ENCODE assay signal across 15 cellular contexts in genomic region chr5:41793156-41793770, GRCh38.
DNase-seq lines count a peak whose midpoint lies in the region; ATAC-seq, FAIRE-seq and TF ChIP-seq lines count a peak whose summit lies in the region.
"Had no signal": no experiment of that assay in that cellular context is flagged by ENCODE, and none has a peak within 500 bp of the region (broad histone marks: within the 10 kb centered on the region; RNA-seq: fewer than 3 reads in every experiment).

No MANE protein-coding gene starts in this region.

- no peaks in the 10 kb centered on the region for H3K36me3 ChIP-seq in thoracic aorta
- H3K36me3 ChIP-seq in naive thymus-derived CD4-positive, alpha-beta T cell (ENCODE audit: control insufficient read depth in 2 of 3, insufficient read depth in 3 of 3, low read length in 3 of 3) = peaks cover 6 to 40% (median 12%) of the 10 kb centered on the region in 3 experiments

- CTCF ChIA-PET in naive thymus-derived CD4-positive, alpha-beta T cell (lab: Charles Lee) = interaction anchor here (0.6 kb wide), 1 partner anchor 26 kb away, joined by 3 read pairs; no protein-coding TSS in a partner anchor

- peak overlapping the region; percentile 63 to 73 for H3K27ac ChIP-seq in thoracic aorta
- H3K27ac ChIP-seq in naive thymus-derived CD4-positive, alpha-beta T cell (ENCODE audit: low read depth, low read length) = no peak overlapping the region
- H3K27ac ChIP-seq: esophagus muscularis mucosa had no signal

- no peaks in the 10 kb centered on the region for H3K9me3 ChIP-seq in thoracic aorta
- H3K9me3 ChIP-seq in naive thymus-derived CD4-positive, alpha-beta T cell (ENCODE audit: control insufficient read depth in 2 of 3, low read length in 3 of 3) = no peaks in the 10 kb centered on the region
- H3K9me3 ChIP-seq: esophagus muscularis mucosa had no signal

- H3K27ac Mint-ChIP-seq in naive thymus-derived CD4-positive, alpha-beta T cell = no peak overlapping the region
- H3K27ac Mint-ChIP-seq: activated naive CD8-positive, alpha-beta T cell treated with anti-CD3 and anti-CD28 coated beads, Interleukin-2, amount 10 ng/mL, durations not matched to agents 7 days and 5 days; stimulated activated effector memory CD8-positive, alpha-beta T cell treated with anti-CD3 and anti-CD28 coated beads, Interleukin-12 subunit alpha, Interleukin-12 subunit beta, amount 100 ng/mL, for 72 hours had no signal

- POLR2A ChIA-PET in naive thymus-derived CD4-positive, alpha-beta T cell (lab: Charles Lee) = no interaction called here

- no peak for TF ChIP-seq CTCF in thoracic aorta (IDR thresholded peaks at IDR 0.05)

- ATAC-seq in thoracic aorta (ENCODE audit: insufficient number of reproducible peaks, low FRiP score, low read depth) (no peak), GM21381 (IDR thresholded peaks at IDR 0.05; ENCODE audit: unreplicated experiment) (no peak), Right ventricle myocardium superior (ENCODE audit: poor library complexity) (no peak)
- no peak for ATAC-seq in naive thymus-derived CD4-positive, alpha-beta T cell
- ATAC-seq: stimulated activated effector memory CD8-positive, alpha-beta T cell treated with anti-CD3 and anti-CD28 coated beads, Interleukin-12 subunit alpha, Interleukin-12 subunit beta, amount 100 ng/mL, for 72 hours had no signal

- no peaks in the 10 kb centered on the region for H3K27me3 Mint-ChIP-seq in naive thymus-derived CD4-positive, alpha-beta T cell
- H3K27me3 Mint-ChIP-seq: activated naive CD8-positive, alpha-beta T cell treated with anti-CD3 and anti-CD28 coated beads, Interleukin-2, amount 10 ng/mL, durations not matched to agents 7 days and 5 days had no signal

- H3K4me1 Mint-ChIP-seq in naive thymus-derived CD4-positive, alpha-beta T cell = peaks cover 0 to 11% (median 3%) of the 10 kb centered on the region in 7 donors

- intact Hi-C loops in naive thymus-derived CD4-positive, alpha-beta T cell (cut with micrococcal nuclease) = no loop called here
- intact Hi-C loops in Right ventricle myocardium superior (cut with DNase I) = no loop called here

- H3K4me3 Mint-ChIP-seq in naive thymus-derived CD4-positive, alpha-beta T cell = no peak overlapping the region
- H3K4me3 Mint-ChIP-seq: activated naive CD8-positive, alpha-beta T cell treated with anti-CD3 and anti-CD28 coated beads, Interleukin-2, amount 10 ng/mL, durations not matched to agents 7 days and 5 days; stimulated activated effector memory CD8-positive, alpha-beta T cell treated with anti-CD3 and anti-CD28 coated beads, Interleukin-12 subunit alpha, Interleukin-12 subunit beta, amount 100 ng/mL, for 72 hours had no signal

- H3K36me3 Mint-ChIP-seq in naive thymus-derived CD4-positive, alpha-beta T cell = peaks cover 15 to 53% (median 28%) of the 10 kb centered on the region in 5 donors

- DNase-seq in NCI-H1417 (lab: John Stamatoyannopoulos, UW) = peak in 2 of 3 experiments; percentile 41 to 76
- no peak for DNase-seq in NCI-H1417 treated with DMSO at 0.1 percent for 48 hours (lab: John Stamatoyannopoulos, UW)
- no peak for DNase-seq in RCC 7860 (ENCODE audit: low spot score)
- DNase-seq in fibroblast of gingiva (ENCODE audit: low read depth) = peak; percentile 77
- DNase-seq in thoracic aorta (ENCODE audit: low spot score) = no peak
- no peak for DNase-seq in naive thymus-derived CD4-positive, alpha-beta T cell
- DNase-seq in Right ventricle myocardium superior = no peak
- DNase-seq: activated CD4-positive, alpha-beta T cell treated with anti-CD3 and anti-CD28 coated beads for 48 hours; activated naive CD8-positive, alpha-beta T cell treated with anti-CD3 and anti-CD28 coated beads, Interleukin-2, amount 10 ng/mL, durations not matched to agents 7 days and 5 days; midbrain had no signal

- peaks cover 43 to 55% of the 10 kb centered on the region in 2 donors for H3K4me1 ChIP-seq in thoracic aorta (ENCODE audit: control insufficient read depth in 1 of 2, low read depth in 2 of 2)
- no peaks in the 10 kb centered on the region for H3K4me1 ChIP-seq in naive thymus-derived CD4-positive, alpha-beta T cell (ENCODE audit: control insufficient read depth in 2 of 2, insufficient read depth in 2 of 2, low read length in 2 of 2)

- peak; percentile 64 for FAIRE-seq in RCC 7860 (lab: Jason Lieb, UNC)
- FAIRE-seq: A204.1 had no signal

- H3K4me3 ChIP-seq in thoracic aorta = no peak overlapping the region
- no peak overlapping the region for H3K4me3 ChIP-seq in naive thymus-derived CD4-positive, alpha-beta T cell (ENCODE audit: low read length)
- H3K4me3 ChIP-seq: esophagus muscularis mucosa, skin epidermis had no signal

- H3K9me3 Mint-ChIP-seq in naive thymus-derived CD4-positive, alpha-beta T cell = no peaks in the 10 kb centered on the region
- H3K9me3 Mint-ChIP-seq: activated naive CD8-positive, alpha-beta T cell treated with anti-CD3 and anti-CD28 coated beads, Interleukin-2, amount 10 ng/mL, durations not matched to agents 7 days and 5 days; stimulated activated effector memory CD8-positive, alpha-beta T cell treated with anti-CD3 and anti-CD28 coated beads, Interleukin-12 subunit alpha, Interleukin-12 subunit beta, amount 100 ng/mL, for 72 hours had no signal

- H3K27me3 ChIP-seq in thoracic aorta (replicated peaks; ENCODE audit: insufficient read depth) = no peaks in the 10 kb centered on the region
- no peaks in the 10 kb centered on the region for H3K27me3 ChIP-seq in naive thymus-derived CD4-positive, alpha-beta T cell (ENCODE audit: control insufficient read depth in 2 of 2, insufficient read depth in 2 of 2, low read length in 2 of 2)
- H3K27me3 ChIP-seq: esophagus muscularis mucosa had no signal

Comparison
In these comparisons a context has a peak if more than half of its experiments do, and no peak if none do; other contexts are left out.
1. DNase-seq: peak in NCI-H1417 (2 of 3) and fibroblast of gingiva (single experiment); none in NCI-H1417 treated with DMSO at 0.1 percent for 48 hours (single experiment), RCC 7860 (single experiment), thoracic aorta (single experiment), naive thymus-derived CD4-positive, alpha-beta T cell (0 of 9) and Right ventricle myocardium superior (single experiment).